ENCODE assay signal across 18 cellular contexts in the genomic region with DNA sequence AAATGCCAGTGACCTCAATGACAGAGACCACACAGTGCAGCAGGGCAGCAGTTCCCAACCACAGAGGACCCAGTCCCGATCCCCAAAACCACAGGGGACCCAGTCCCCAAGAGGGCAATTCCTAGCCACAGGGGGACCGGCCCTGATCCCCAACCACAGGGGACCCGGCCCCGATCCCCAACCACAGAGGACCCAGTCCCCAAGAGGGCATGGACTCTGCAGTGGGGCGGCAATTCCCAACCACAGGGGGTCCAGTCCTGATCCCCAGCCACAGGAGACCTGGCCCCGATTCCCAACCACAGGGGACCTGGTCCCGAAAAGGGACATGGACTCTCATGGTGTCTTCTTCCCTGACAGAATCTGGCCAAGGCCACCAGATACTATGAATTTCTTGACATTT.
DNase-seq lines count a peak whose midpoint lies in the region; ATAC-seq, FAIRE-seq and TF ChIP-seq lines count a peak whose summit lies in the region.
"Had no signal": no experiment of that assay in that cellular context is flagged by ENCODE, and none has a peak within 500 bp of the region (broad histone marks: within the 10 kb centered on the region; RNA-seq: fewer than 3 reads in every experiment).

No MANE protein-coding gene starts in this region.

- peaks cover 49% of the 10 kb centered on the region for H3K4me1 Mint-ChIP-seq in astrocyte (ENCODE audit: low read depth, unreplicated experiment)

- H3K27me3 ChIP-seq in astrocyte (ENCODE audit: insufficient read depth, low read length) (no peaks in the 10 kb centered on the region), suprapubic skin (no peaks in the 10 kb centered on the region)
- H3K27me3 ChIP-seq: stomach, upper lobe of left lung had no signal

- WGBS in suprapubic skin, result 93% methylated on average over 3 of the region's 7 CpGs

- H2AFZ ChIP-seq in astrocyte (ENCODE audit: low read depth, low read length), result no peak overlapping the region
- H2AFZ ChIP-seq: parathyroid adenoma had no signal

- TF ChIP-seq POLR2A in suprapubic skin (IDR thresholded peaks at IDR 0.05), result no peak

- peaks cover 38% of the 10 kb centered on the region for H3K4me1 ChIP-seq in astrocyte (ENCODE audit: insufficient read depth, low read length)
- H3K4me1 ChIP-seq in suprapubic skin, result peaks cover 24% of the 10 kb centered on the region
- H3K4me1 ChIP-seq: parathyroid adenoma had no signal

- no peak overlapping the region for H3K4me2 ChIP-seq in astrocyte (ENCODE audit: low read length)

- no peak for DNase-seq in activated naive CD4-positive, alpha-beta T cell treated with anti-CD3 and anti-CD28 coated beads, Interleukin-2, amount 50 U/mL, for 72 hours (ENCODE audit: low spot score in 2 of 2)
- DNase-seq in activated naive CD4-positive, alpha-beta T cell (lab: John Stamatoyannopoulos, UW), result no peak
- no peak for DNase-seq in astrocyte (ENCODE audit: low read depth)
- DNase-seq in mesenteric fat pad (ENCODE audit: low spot score), result peak; percentile 80
- DNase-seq in suprapubic skin (ENCODE audit: low spot score in 2 of 2), result peak; percentile 50 to 73
- DNase-seq in NCI-H1105 (lab: John Stamatoyannopoulos, UW), result no peak
- DNase-seq: NCI-H2081 treated with DMSO at 0.1 percent for 48 hours had no signal

- H3K9me3 Mint-ChIP-seq in activated naive CD4-positive, alpha-beta T cell treated with anti-CD3 and anti-CD28 coated beads, Interleukin-2, amount 50 U/mL, for 72 hours, result no peaks in the 10 kb centered on the region
- peaks cover 4% of the 10 kb centered on the region for H3K9me3 Mint-ChIP-seq in astrocyte (ENCODE audit: unreplicated experiment)
- H3K9me3 Mint-ChIP-seq: activated naive CD8-positive, alpha-beta T cell treated with anti-CD3 and anti-CD28 coated beads, Interleukin-2, amount 10 ng/mL, durations not matched to agents 7 days and 5 days; activated T-helper 17 cell treated with anti-CD3 and anti-CD28 coated beads, Interleukin-2, amount 50 U/mL, for 72 hours; nephron progenitor cell had no signal

- no peak for ATAC-seq in activated naive CD4-positive, alpha-beta T cell treated with anti-CD3 and anti-CD28 coated beads, Interleukin-2, amount 50 U/mL, for 72 hours
- ATAC-seq in GM18861 (IDR thresholded peaks at IDR 0.05; ENCODE audit: unreplicated experiment) (no peak), HG03571 (IDR thresholded peaks at IDR 0.05; ENCODE audit: unreplicated experiment) (no peak)

- peak overlapping the region; percentile 62 to 70 for H3K27ac Mint-ChIP-seq in activated naive CD4-positive, alpha-beta T cell treated with anti-CD3 and anti-CD28 coated beads, Interleukin-2, amount 50 U/mL, for 72 hours
- peak overlapping the region; percentile 72 for H3K27ac Mint-ChIP-seq in astrocyte (ENCODE audit: unreplicated experiment)
- H3K27ac Mint-ChIP-seq: activated T-helper 17 cell treated with anti-CD3 and anti-CD28 coated beads, Interleukin-2, amount 50 U/mL, for 72 hours; nephron progenitor cell had no signal

- no peak for FAIRE-seq in astrocyte (lab: Jason Lieb, UNC)
- FAIRE-seq: frontal cortex had no signal

- no peak for TF ChIP-seq CTCF in astrocyte (IDR thresholded peaks at IDR 0.05; ENCODE audit: insufficient read depth, low read depth, low read length)
- no peak for TF ChIP-seq CTCF in suprapubic skin (IDR thresholded peaks at IDR 0.05)

- peak overlapping the region; percentile 71 for H3K9ac ChIP-seq in astrocyte (ENCODE audit: low read length)
- H3K9ac ChIP-seq: parathyroid adenoma had no signal

- H3K4me3 ChIP-seq in astrocyte (ENCODE audit: insufficient read depth, low read depth, low read length), result no peak overlapping the region
- H3K4me3 ChIP-seq in suprapubic skin, result no peak overlapping the region
- H3K4me3 ChIP-seq: left ventricle myocardium inferior, stomach, upper lobe of left lung had no signal

- H3K9me3 ChIP-seq in astrocyte (ENCODE audit: insufficient read depth, low read depth, low read length) (peaks cover 8% of the 10 kb centered on the region), suprapubic skin (no peaks in the 10 kb centered on the region)
- H3K9me3 ChIP-seq: left ventricle myocardium inferior, stomach, upper lobe of left lung had no signal

- peaks cover 66% of the 10 kb centered on the region for H3K36me3 ChIP-seq in astrocyte (ENCODE audit: insufficient read depth, low read length)
- H3K36me3 ChIP-seq in suprapubic skin, result peaks cover 36% of the 10 kb centered on the region

- H3K36me3 Mint-ChIP-seq in activated naive CD4-positive, alpha-beta T cell treated with anti-CD3 and anti-CD28 coated beads, Interleukin-2, amount 50 U/mL, for 72 hours, result peaks cover 20 to 27% of the 10 kb centered on the region in 2 donors
- H3K36me3 Mint-ChIP-seq in astrocyte (ENCODE audit: low read depth, unreplicated experiment), result peaks cover 29% of the 10 kb centered on the region

- peaks cover 18% of the 10 kb centered on the region for H4K20me1 ChIP-seq in astrocyte (ENCODE audit: insufficient read depth, low read length)

- H3K79me2 ChIP-seq in astrocyte (ENCODE audit: insufficient read depth, low read length), result peaks cover 73% of the 10 kb centered on the region
- H3K79me2 ChIP-seq: parathyroid adenoma had no signal

- H3K27me3 Mint-ChIP-seq in astrocyte (ENCODE audit: low read depth, unreplicated experiment), result no peaks in the 10 kb centered on the region
- H3K27me3 Mint-ChIP-seq: activated naive CD8-positive, alpha-beta T cell treated with anti-CD3 and anti-CD28 coated beads, Interleukin-2, amount 10 ng/mL, durations not matched to agents 7 days and 5 days; activated T-helper 17 cell treated with anti-CD3 and anti-CD28 coated beads, Interleukin-2, amount 50 U/mL, for 72 hours had no signal

- no peak overlapping the region for H3K4me3 Mint-ChIP-seq in astrocyte (ENCODE audit: unreplicated experiment)
- H3K4me3 Mint-ChIP-seq: activated naive CD8-positive, alpha-beta T cell treated with anti-CD3 and anti-CD28 coated beads, Interleukin-2, amount 10 ng/mL, durations not matched to agents 7 days and 5 days; activated T-helper 17 cell treated with anti-CD3 and anti-CD28 coated beads, Interleukin-2, amount 50 U/mL, for 72 hours; nephron progenitor cell; WTC11 had no signal

- TF ChIP-seq EP300 in suprapubic skin (IDR thresholded peaks at IDR 0.05), result no peak

- H3K27ac ChIP-seq in astrocyte (ENCODE audit: low read depth, low read length), result peak overlapping the region; percentile 82
- no peak overlapping the region for H3K27ac ChIP-seq in suprapubic skin
- H3K27ac ChIP-seq: left ventricle myocardium inferior, parathyroid adenoma, upper lobe of left lung had no signal

Comparison
In these comparisons a context has a peak if more than half of its experiments do, and no peak if none do; other contexts are left out.
1. DNase-seq: peak in mesenteric fat pad (single experiment) and suprapubic skin (2 of 2); none in activated naive CD4-positive, alpha-beta T cell treated with anti-CD3 and anti-CD28 coated beads, Interleukin-2, amount 50 U/mL, for 72 hours (0 of 2), activated naive CD4-positive, alpha-beta T cell (0 of 4), astrocyte (single experiment) and NCI-H1105 (single experiment).